In genomic region chr7:132076301-132077049, GRCh38 we compare ENCODE assay signal across 19 cellular contexts.
"Had no signal": no experiment of that assay in that cellular context is flagged by ENCODE, and none has a peak within 500 bp of the region (broad histone marks: within the 10 kb centered on the region; RNA-seq: fewer than 3 reads in every experiment).

No MANE protein-coding gene starts in this region.

- H3K4me3 ChIP-seq: esophagus squamous epithelium, right lobe of liver, smooth muscle cell, transverse colon had no signal

- H3K4me3 Mint-ChIP-seq: activated CD4-positive, alpha-beta memory T cell treated with anti-CD3 and anti-CD28 coated beads for 36 hours; activated CD8-positive, alpha-beta memory T cell treated with anti-CD3 and anti-CD28 coated beads, Interleukin-2, amount 10 ng/mL, durations not matched to agents 7 days and 5 days; activated T-cell treated with anti-CD3 and anti-CD28 coated beads, Interleukin-2, amount 50 U/mL, for 4 hours; natural killer cell had no signal

- DNase-seq: activated CD4-positive, alpha-beta memory T cell treated with anti-CD3 and anti-CD28 coated beads for 36 hours; activated CD8-positive, alpha-beta memory T cell treated with anti-CD3 and anti-CD28 coated beads, Interleukin-2, amount 10 ng/mL, durations not matched to agents 7 days and 5 days; activated effector memory CD4-positive, alpha-beta T cell treated with Interleukin-2 at 50 U/mL for 16 hours; activated naive CD4-positive, alpha-beta T cell treated with anti-CD3 and anti-CD28 coated beads, Interleukin-2, amount 50 U/mL, for 16 hours; activated T-cell treated with anti-CD3 and anti-CD28 coated beads, Interleukin-2, amount 50 U/mL, for 4 hours; central memory CD4-positive, alpha-beta T cell; effector CD8-positive, alpha-beta T cell; esophagus squamous epithelium; hippocampal formation; left ventricle myocardium superior; mesenchymal stem cell; natural killer cell; occipital lobe; right lobe of liver; stimulated activated naive CD8-positive, alpha-beta T cell treated with anti-CD3 and anti-CD28 coated beads, Interleukin-15, Interleukin-2, amounts not matched to agents 100 U/mL and 50 U/mL, for 24 hours had no signal

- H3K9me3 ChIP-seq: esophagus squamous epithelium, right lobe of liver, transverse colon had no signal

- H3K4me2 ChIP-seq: smooth muscle cell had no signal

- H3K36me3 Mint-ChIP-seq: activated CD4-positive, alpha-beta memory T cell treated with anti-CD3 and anti-CD28 coated beads for 36 hours; activated CD8-positive, alpha-beta memory T cell treated with anti-CD3 and anti-CD28 coated beads, Interleukin-2, amount 10 ng/mL, durations not matched to agents 7 days and 5 days; natural killer cell had no signal

- H3K27me3 ChIP-seq: right lobe of liver, transverse colon had no signal

- H3K27ac Mint-ChIP-seq: activated CD4-positive, alpha-beta memory T cell treated with anti-CD3 and anti-CD28 coated beads for 36 hours; activated CD8-positive, alpha-beta memory T cell treated with anti-CD3 and anti-CD28 coated beads, Interleukin-2, amount 10 ng/mL, durations not matched to agents 7 days and 5 days; natural killer cell; progenitor cell of endocrine pancreas had no signal

- H3K27ac ChIP-seq: esophagus squamous epithelium, right lobe of liver, transverse colon, WERI-Rb-1 had no signal

- H3K9me3 Mint-ChIP-seq: activated CD4-positive, alpha-beta memory T cell treated with anti-CD3 and anti-CD28 coated beads for 36 hours; activated T-cell treated with anti-CD3 and anti-CD28 coated beads, Interleukin-2, amount 50 U/mL, for 4 hours; natural killer cell had no signal

- H3K36me3 ChIP-seq: esophagus squamous epithelium, right lobe of liver, transverse colon, WERI-Rb-1 had no signal

- ATAC-seq: activated CD8-positive, alpha-beta memory T cell treated with anti-CD3 and anti-CD28 coated beads, Interleukin-2, amount 10 ng/mL, durations not matched to agents 7 days and 5 days; activated T-cell treated with anti-CD3 and anti-CD28 coated beads, Interleukin-2, amount 50 U/mL, for 4 hours; left ventricle myocardium superior; natural killer cell; stimulated activated naive CD8-positive, alpha-beta T cell treated with anti-CD3 and anti-CD28 coated beads, Interleukin-15, Interleukin-2, amounts not matched to agents 100 U/mL and 50 U/mL, for 24 hours had no signal

- H3K4me1 Mint-ChIP-seq: activated CD8-positive, alpha-beta memory T cell treated with anti-CD3 and anti-CD28 coated beads, Interleukin-2, amount 10 ng/mL, durations not matched to agents 7 days and 5 days; natural killer cell had no signal
